In the genomic region with DNA sequence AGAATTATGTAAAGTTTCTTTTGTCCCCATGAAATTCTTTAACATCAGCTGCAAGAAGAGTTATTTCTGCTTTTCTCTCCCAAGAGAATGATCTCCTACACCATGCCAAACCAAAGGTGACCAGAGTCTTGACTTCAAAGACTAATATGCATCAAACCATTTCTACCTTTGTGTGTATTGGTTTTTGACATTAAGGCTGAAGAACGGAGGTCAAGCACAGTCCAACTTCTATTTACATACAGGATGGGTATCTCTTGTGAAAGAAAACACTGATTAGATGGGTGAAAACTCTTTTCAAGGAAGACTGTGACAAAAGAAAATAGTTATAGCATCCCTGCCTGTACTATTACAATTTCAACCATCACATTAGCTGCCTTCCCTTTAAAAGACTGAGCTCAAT, we compare ENCODE assay signal across 34 cellular contexts.
"Had no signal": no experiment of that assay in that cellular context is flagged by ENCODE, and none has a peak within 500 bp of the region (broad histone marks: within the 10 kb centered on the region; RNA-seq: fewer than 3 reads in every experiment).

No MANE protein-coding gene starts in this region.

- H3K4me3 Mint-ChIP-seq: activated CD4-positive, alpha-beta memory T cell treated with anti-CD3 and anti-CD28 coated beads for 36 hours; activated CD4-positive, alpha-beta T cell treated with anti-CD3 and anti-CD28 coated beads for 36 hours; activated CD4-positive, alpha-beta T cell treated with anti-CD3 and anti-CD28 coated beads, Interleukin-2, amount 10 ng/mL, durations not matched to agents 24 days and 14 days; activated CD8-positive, alpha-beta memory T cell treated with anti-CD3 and anti-CD28 coated beads, Interleukin-2, amount 10 ng/mL, durations not matched to agents 7 days and 5 days; activated CD8-positive, alpha-beta T cell treated with anti-CD3 and anti-CD28 coated beads, Interleukin-2, amount 10 ng/mL, durations not matched to agents 7 days and 5 days; activated naive CD4-positive, alpha-beta T cell treated with anti-CD3 and anti-CD28 coated beads for 36 hours; activated naive CD4-positive, alpha-beta T cell treated with anti-CD3 and anti-CD28 coated beads, Interleukin-2, amount 50 U/mL, for 24 hours; activated naive CD8-positive, alpha-beta T cell treated with anti-CD3 and anti-CD28 coated beads for 36 hours; activated naive CD8-positive, alpha-beta T cell treated with anti-CD3 and anti-CD28 coated beads, Interleukin-2, amount 50 U/mL, for 24 hours; activated T-helper 1 cell treated with anti-CD3 and anti-CD28 coated beads, Interleukin-12 subunit alpha, Interleukin-12 subunit beta, Interleukin-2, Interleukin-4 antibody, amounts not matched to agents 30 ng/mL and 10 ng/mL and 1 ng/mL, durations not matched to agents 14 hours and 24 hours and 36 hours; brain; T-cell; T-helper 1 cell treated with Interleukin-12 subunit alpha and Interleukin-12 subunit beta and Interleukin-4 antibody, amounts not matched to agents 30 μg/mL and 1 μg/mL, for 36 hours had no signal

- H3K9me3 ChIP-seq: adrenal gland, ascending aorta, breast epithelium, colonic mucosa, gastrocnemius medialis, heart left ventricle had no signal

- H3K27ac ChIP-seq: adrenal gland, ascending aorta, breast epithelium, cardiac muscle cell, colonic mucosa, gastrocnemius medialis, heart left ventricle had no signal

- H3K27ac Mint-ChIP-seq: activated CD4-positive, alpha-beta memory T cell treated with anti-CD3 and anti-CD28 coated beads for 36 hours; activated CD4-positive, alpha-beta T cell treated with anti-CD3 and anti-CD28 coated beads for 36 hours; activated CD4-positive, alpha-beta T cell treated with anti-CD3 and anti-CD28 coated beads, Interleukin-2, amount 10 ng/mL, durations not matched to agents 24 days and 14 days; activated CD8-positive, alpha-beta memory T cell treated with anti-CD3 and anti-CD28 coated beads, Interleukin-2, amount 10 ng/mL, durations not matched to agents 7 days and 5 days; activated CD8-positive, alpha-beta T cell treated with anti-CD3 and anti-CD28 coated beads, Interleukin-2, amount 10 ng/mL, durations not matched to agents 7 days and 5 days; activated naive CD4-positive, alpha-beta T cell treated with anti-CD3 and anti-CD28 coated beads for 36 hours; activated naive CD4-positive, alpha-beta T cell treated with anti-CD3 and anti-CD28 coated beads, Interleukin-2, amount 50 U/mL, for 24 hours; activated naive CD8-positive, alpha-beta T cell treated with anti-CD3 and anti-CD28 coated beads for 36 hours; activated naive CD8-positive, alpha-beta T cell treated with anti-CD3 and anti-CD28 coated beads, Interleukin-2, amount 50 U/mL, for 24 hours; activated T-helper 1 cell treated with anti-CD3 and anti-CD28 coated beads, Interleukin-12 subunit alpha, Interleukin-12 subunit beta, Interleukin-2, Interleukin-4 antibody, amounts not matched to agents 30 ng/mL and 10 ng/mL and 1 ng/mL, durations not matched to agents 14 hours and 24 hours and 36 hours; activated T-helper 2 cell treated with anti-CD3 and anti-CD28 coated beads, Interferon-gamma antibody, Interleukin-2, Interleukin-4, amounts not matched to agents 10 μg/mL and 5 μg/mL and 100 μg/mL, durations not matched to agents 14 hours and 24 hours and 36 hours; T-cell; T-helper 1 cell treated with Interleukin-12 subunit alpha and Interleukin-12 subunit beta and Interleukin-4 antibody, amounts not matched to agents 30 μg/mL and 1 μg/mL, for 36 hours had no signal

- H3K27me3 Mint-ChIP-seq: activated naive CD4-positive, alpha-beta T cell treated with anti-CD3 and anti-CD28 coated beads, Interleukin-2, amount 50 U/mL, for 24 hours; activated naive CD8-positive, alpha-beta T cell treated with anti-CD3 and anti-CD28 coated beads, Interleukin-2, amount 50 U/mL, for 24 hours; brain; T-cell had no signal

- DNase-seq: activated CD4-positive, alpha-beta memory T cell treated with anti-CD3 and anti-CD28 coated beads for 36 hours; activated CD4-positive, alpha-beta T cell treated with anti-CD3 and anti-CD28 coated beads for 36 hours; activated CD4-positive, alpha-beta T cell treated with anti-CD3 and anti-CD28 coated beads, Interleukin-2, amount 10 ng/mL, durations not matched to agents 24 days and 14 days; activated CD4-positive, CD25-positive, alpha-beta regulatory T cell; activated CD4-positive, CD25-positive, alpha-beta regulatory T cell treated with anti-CD3 and anti-CD28 coated beads, Interleukin-2, amount 50 U/mL, for 72 hours; activated CD8-positive, alpha-beta memory T cell treated with anti-CD3 and anti-CD28 coated beads, Interleukin-2, amount 10 ng/mL, durations not matched to agents 7 days and 5 days; activated CD8-positive, alpha-beta memory T cell treated with anti-CD3 and anti-CD28 coated beads, Interleukin-2, amount 50 U/mL, for 4 hours; activated CD8-positive, alpha-beta T cell treated with anti-CD3 and anti-CD28 coated beads, Interleukin-2, amount 10 ng/mL, durations not matched to agents 7 days and 5 days; activated effector memory CD4-positive, alpha-beta T cell treated with anti-CD3 and anti-CD28 coated beads, Interleukin-2, amount 50 U/mL, for 16 hours; activated naive CD4-positive, alpha-beta T cell treated with anti-CD3 and anti-CD28 coated beads for 36 hours; activated naive CD8-positive, alpha-beta T cell treated with anti-CD3 and anti-CD28 coated beads for 36 hours; activated naive CD8-positive, alpha-beta T cell treated with anti-CD3 and anti-CD28 coated beads, Interleukin-2, amount 50 U/mL, for 24 hours; activated T-cell treated with anti-CD3 and anti-CD28 coated beads, Interleukin-2, amount 50 U/mL, for 1 hour; activated T-cell treated with anti-CD3 and anti-CD28 coated beads, Interleukin-2, amount 50 U/mL, for 48 hours; adrenal gland; central memory CD4-positive, alpha-beta T cell; cerebellar nuclear complex; colonic mucosa; effector CD8-positive, alpha-beta T cell; foreskin fibroblast; gastrocnemius medialis; glutamatergic neuron; heart left ventricle; T-cell; T-helper 9 cell had no signal

- H3K4me3 ChIP-seq: adrenal gland, ascending aorta, breast epithelium, cardiac muscle cell, colonic mucosa, gastrocnemius medialis, heart left ventricle had no signal

- H3K36me3 ChIP-seq: adrenal gland, ascending aorta, breast epithelium, cardiac muscle cell, colonic mucosa, gastrocnemius medialis, heart left ventricle had no signal

- H3K36me3 Mint-ChIP-seq: activated CD4-positive, alpha-beta memory T cell treated with anti-CD3 and anti-CD28 coated beads for 36 hours; activated CD8-positive, alpha-beta memory T cell treated with anti-CD3 and anti-CD28 coated beads, Interleukin-2, amount 10 ng/mL, durations not matched to agents 7 days and 5 days; activated naive CD4-positive, alpha-beta T cell treated with anti-CD3 and anti-CD28 coated beads, Interleukin-2, amount 50 U/mL, for 24 hours; activated naive CD8-positive, alpha-beta T cell treated with anti-CD3 and anti-CD28 coated beads for 36 hours; brain; T-cell had no signal

- H3K9me3 Mint-ChIP-seq: activated CD4-positive, alpha-beta memory T cell treated with anti-CD3 and anti-CD28 coated beads for 36 hours; activated CD4-positive, alpha-beta T cell treated with anti-CD3 and anti-CD28 coated beads, Interleukin-2, amount 10 ng/mL, durations not matched to agents 24 days and 14 days; activated naive CD4-positive, alpha-beta T cell treated with anti-CD3 and anti-CD28 coated beads for 36 hours; activated naive CD4-positive, alpha-beta T cell treated with anti-CD3 and anti-CD28 coated beads, Interleukin-2, amount 50 U/mL, for 24 hours; activated naive CD8-positive, alpha-beta T cell treated with anti-CD3 and anti-CD28 coated beads for 36 hours; activated naive CD8-positive, alpha-beta T cell treated with anti-CD3 and anti-CD28 coated beads, Interleukin-2, amount 50 U/mL, for 24 hours; activated T-helper 1 cell treated with anti-CD3 and anti-CD28 coated beads, Interleukin-12 subunit alpha, Interleukin-12 subunit beta, Interleukin-2, Interleukin-4 antibody, amounts not matched to agents 30 ng/mL and 10 ng/mL and 1 ng/mL, durations not matched to agents 14 hours and 24 hours and 36 hours; activated T-helper 2 cell treated with anti-CD3 and anti-CD28 coated beads, Interferon-gamma antibody, Interleukin-2, Interleukin-4, amounts not matched to agents 10 μg/mL and 5 μg/mL and 100 μg/mL, durations not matched to agents 14 hours and 24 hours and 36 hours; brain; T-cell; T-helper 1 cell treated with Interleukin-12 subunit alpha and Interleukin-12 subunit beta and Interleukin-4 antibody, amounts not matched to agents 30 μg/mL and 1 μg/mL, for 36 hours had no signal

- H3K4me1 ChIP-seq: adrenal gland, ascending aorta, breast epithelium, colonic mucosa, gastrocnemius medialis had no signal

- ATAC-seq: activated CD4-positive, alpha-beta T cell treated with anti-CD3 and anti-CD28 coated beads for 36 hours; activated CD8-positive, alpha-beta memory T cell treated with anti-CD3 and anti-CD28 coated beads, Interleukin-2, amount 10 ng/mL, durations not matched to agents 7 days and 5 days; activated CD8-positive, alpha-beta T cell treated with anti-CD3 and anti-CD28 coated beads, Interleukin-2, amount 10 ng/mL, durations not matched to agents 7 days and 5 days; activated naive CD8-positive, alpha-beta T cell treated with anti-CD3 and anti-CD28 coated beads, Interleukin-2, amount 50 U/mL, for 24 hours; esophagus mucosa; gastrocnemius medialis; heart left ventricle; T-cell had no signal

- H3K4me1 Mint-ChIP-seq: activated CD4-positive, alpha-beta T cell treated with anti-CD3 and anti-CD28 coated beads for 36 hours; activated CD4-positive, alpha-beta T cell treated with anti-CD3 and anti-CD28 coated beads, Interleukin-2, amount 10 ng/mL, durations not matched to agents 24 days and 14 days; activated CD8-positive, alpha-beta memory T cell treated with anti-CD3 and anti-CD28 coated beads, Interleukin-2, amount 10 ng/mL, durations not matched to agents 7 days and 5 days; activated naive CD4-positive, alpha-beta T cell treated with anti-CD3 and anti-CD28 coated beads, Interleukin-2, amount 50 U/mL, for 24 hours; activated naive CD8-positive, alpha-beta T cell treated with anti-CD3 and anti-CD28 coated beads for 36 hours; activated naive CD8-positive, alpha-beta T cell treated with anti-CD3 and anti-CD28 coated beads, Interleukin-2, amount 50 U/mL, for 24 hours; T-cell had no signal

- H3K27me3 ChIP-seq: adrenal gland, ascending aorta, breast epithelium, cardiac muscle cell, colonic mucosa, gastrocnemius medialis, heart left ventricle had no signal
